8 cellular contexts compared by ENCODE assay signal in genomic region chr14:101876539-101876938, GRCh38.
A peak's percentile ranks its signal among the peaks of the same experiment; 100 is the strongest.
DNase-seq lines count a peak whose midpoint lies in the region; ATAC-seq and TF ChIP-seq lines count a peak whose summit lies in the region.

No MANE protein-coding gene starts in this region.

- no peaks in the 10 kb centered on the region for H3K36me3 ChIP-seq in right lobe of liver

- intact Hi-C loops in right lobe of liver (cut with DNase I), result no loop called here

- DNase-seq in RPMI8226 (peak; percentile 95), right lobe of liver (peak in 1 of 3 donors; percentile 56), SW480 (ENCODE audit: low spot score) (no peak), COLO829 (ENCODE audit: low spot score) (no peak)
- peak; percentile 46 for DNase-seq in activated effector memory CD4-positive, alpha-beta T cell treated with Interleukin-2 at 50 U/mL for 16 hours
- DNase-seq in stimulated activated CD8-positive, alpha-beta memory T cell treated with anti-CD3 and anti-CD28 coated beads, Interleukin-7, amount 100 ng/mL, for 24 hours (ENCODE audit: low read depth), result peak; percentile 44

- H3K9me3 ChIP-seq in right lobe of liver, result no peaks in the 10 kb centered on the region

- H3K4me3 ChIP-seq in right lobe of liver, result no peak overlapping the region

- TF ChIP-seq POLR2A in GM18526 (IDR thresholded peaks at IDR 0.05; ENCODE audit: extremely low read depth, insufficient read length), result peak; percentile 16
- TF ChIP-seq POLR2A in right lobe of liver (IDR thresholded peaks at IDR 0.05), result no peak

- no peaks in the 10 kb centered on the region for H3K27me3 ChIP-seq in right lobe of liver

- 50% methylated on average over 8 of the region's 8 CpGs for WGBS in right lobe of liver (ENCODE audit: insufficient coverage, low coverage, low lambda C conversion rate, missing lambda C conversion rate)

- H3K27ac ChIP-seq in right lobe of liver, result peak overlapping the region in 1 of 3 donors; percentile 13

- no peak for TF ChIP-seq CTCF in right lobe of liver (IDR thresholded peaks at IDR 0.05)

- H3K4me1 ChIP-seq in right lobe of liver, result peaks cover 0 to 5% (median 0%) of the 10 kb centered on the region in 4 donors

- ATAC-seq in HG02970 (IDR thresholded peaks at IDR 0.05; ENCODE audit: low FRiP score, unreplicated experiment), result peak; percentile 75
- peak; percentile 76 to 80 (median 78) for ATAC-seq in right lobe of liver

Comparison
In these comparisons a context has a peak if more than half of its experiments do, and no peak if none do; other contexts are left out.
1. DNase-seq: peak in RPMI8226 (single experiment), activated effector memory CD4-positive, alpha-beta T cell treated with Interleukin-2 at 50 U/mL for 16 hours (single experiment) and stimulated activated CD8-positive, alpha-beta memory T cell treated with anti-CD3 and anti-CD28 coated beads, Interleukin-7, amount 100 ng/mL, for 24 hours (single experiment); none in SW480 (single experiment) and COLO829 (single experiment).